Comparison of ENCODE assay signal across 18 cellular contexts in genomic region chr6:122622404-122622938, GRCh38. TPM values are rescaled to one million over a fixed set of nuclear protein-coding genes. Genes with fewer than 3 reads are reported as not detected.
DNase-seq lines count a peak whose midpoint lies in the region; ATAC-seq and TF ChIP-seq lines count a peak whose summit lies in the region.
"Had no signal": no experiment of that assay in that cellular context is flagged by ENCODE, and none has a peak within 500 bp of the region (broad histone marks: within the 10 kb centered on the region; RNA-seq: fewer than 3 reads in every experiment).

No MANE protein-coding gene starts in this region.

- H3K27ac Mint-ChIP-seq in chondrocyte (ENCODE audit: unreplicated experiment), result peak overlapping the region; percentile 5
- H3K27ac Mint-ChIP-seq: activated B cell treated with CpG ODN at 0.5 μM for 24 hours; activated T-helper 17 cell treated with anti-CD3 and anti-CD28 coated beads, Interleukin-2, amount 50 U/mL, for 72 hours; CD14-positive monocyte had no signal

- H3K4me2 ChIP-seq in smooth muscle cell, result no peak overlapping the region
- H3K4me2 ChIP-seq: A549 had no signal

- peaks cover 35% of the 10 kb centered on the region for H3K4me1 Mint-ChIP-seq in chondrocyte (ENCODE audit: low read depth)
- H3K4me1 Mint-ChIP-seq: activated B cell treated with CpG ODN at 0.5 μM for 24 hours; activated T-helper 17 cell treated with anti-CD3 and anti-CD28 coated beads, Interleukin-2, amount 50 U/mL, for 72 hours; CD14-positive monocyte had no signal

- H3K4me1 ChIP-seq in smooth muscle cell (ENCODE audit: low read depth), result peaks cover 4% of the 10 kb centered on the region
- H3K4me1 ChIP-seq: esophagus squamous epithelium, vagina had no signal

- H3F3A ChIP-seq in smooth muscle cell (ENCODE audit: low read depth), result peaks cover 8% of the 10 kb centered on the region

- H3K4me3 Mint-ChIP-seq in chondrocyte (ENCODE audit: unreplicated experiment), result no peak overlapping the region
- H3K4me3 Mint-ChIP-seq: activated B cell treated with CpG ODN at 0.5 μM for 24 hours; activated T-helper 17 cell treated with anti-CD3 and anti-CD28 coated beads, Interleukin-2, amount 50 U/mL, for 72 hours had no signal

- no peaks in the 10 kb centered on the region for H3K9me3 Mint-ChIP-seq in chondrocyte (ENCODE audit: low read depth)
- H3K9me3 Mint-ChIP-seq: activated B cell treated with CpG ODN at 0.5 μM for 24 hours; activated T-helper 17 cell treated with anti-CD3 and anti-CD28 coated beads, Interleukin-2, amount 50 U/mL, for 72 hours had no signal

- no peaks in the 10 kb centered on the region for H3K36me3 ChIP-seq in smooth muscle cell (ENCODE audit: low read depth)
- H3K36me3 ChIP-seq: esophagus squamous epithelium, vagina had no signal

- 84% methylated on average over 4 of the region's 4 CpGs for WGBS in smooth muscle cell (ENCODE audit: low lambda C conversion rate)

- H3K27me3 Mint-ChIP-seq in chondrocyte (ENCODE audit: low read depth), result no peaks in the 10 kb centered on the region

- DNase-seq in NCI-H82 (lab: John Stamatoyannopoulos, UW) (peak; percentile 77), NCI-H82 treated with DMSO at 0.1 percent for 48 hours (lab: John Stamatoyannopoulos, UW; ENCODE audit: unreplicated experiment) (no peak), NCI-H1930 (lab: John Stamatoyannopoulos, UW) (peak; percentile 6 to 11), chondrocyte (ENCODE audit: low spot score) (no peak), smooth muscle cell (lab: John Stamatoyannopoulos, UW; ENCODE audit: unreplicated experiment) (no peak), T-helper 1 cell (no peak), Right ventricle myocardium inferior (ENCODE audit: missing footprints) (no peak), NOMO-1 treated with dmso at 0.1 percent for 144 hours (lab: John Stamatoyannopoulos, UW; ENCODE audit: unreplicated experiment) (no peak)
- DNase-seq: activated B cell treated with CpG ODN at 0.5 μM for 24 hours; caudate nucleus; DND-41; effector CD4-positive, alpha-beta T cell; esophagus squamous epithelium; SHP77 treated with DMSO at 0.1 percent for 48 hours had no signal

- H2AFZ ChIP-seq in smooth muscle cell (ENCODE audit: low read depth), result no peak overlapping the region

- intact Hi-C loops in Right ventricle myocardium inferior (cut with DNase I), result no loop called here

- no peak for TF ChIP-seq CTCF in chondrocyte (IDR thresholded peaks at IDR 0.05)
- no peak for TF ChIP-seq CTCF in smooth muscle cell (IDR thresholded peaks at IDR 0.05; ENCODE audit: borderline replicate concordance, insufficient read depth, poor library complexity, severe bottlenecking)

- H3K27ac ChIP-seq in smooth muscle cell (ENCODE audit: low read depth), result peak overlapping the region; percentile 44
- H3K27ac ChIP-seq: A549, esophagus squamous epithelium, vagina had no signal

- no peaks in the 10 kb centered on the region for H3K27me3 ChIP-seq in smooth muscle cell (ENCODE audit: low read depth)
- H3K27me3 ChIP-seq: vagina had no signal

- H3K9ac ChIP-seq in smooth muscle cell (ENCODE audit: low read depth), result no peak overlapping the region

- ATAC-seq in Right ventricle myocardium inferior, result no peak
- ATAC-seq: A549; activated T-helper 17 cell treated with anti-CD3 and anti-CD28 coated beads, Interleukin-2, amount 50 U/mL, for 72 hours had no signal

- no peak overlapping the region for H3K4me3 ChIP-seq in smooth muscle cell
- H3K4me3 ChIP-seq: A549, esophagus squamous epithelium, vagina had no signal

- H4K20me1 ChIP-seq in smooth muscle cell (ENCODE audit: low read depth), result peaks cover 33% of the 10 kb centered on the region

- H3K36me3 Mint-ChIP-seq in chondrocyte (ENCODE audit: low read depth), result peaks cover 7% of the 10 kb centered on the region
- H3K36me3 Mint-ChIP-seq: CD14-positive monocyte had no signal

- H3K9me3 ChIP-seq in smooth muscle cell (replicated peaks; ENCODE audit: low read depth), result no peaks in the 10 kb centered on the region
- H3K9me3 ChIP-seq: A549, esophagus squamous epithelium, vagina had no signal

- H3K79me2 ChIP-seq in smooth muscle cell (ENCODE audit: low read depth), result peaks cover 32% of the 10 kb centered on the region

RNA-seq across cellular contexts. Expression of gene PKIB, which starts 12.3 kb away (rescaled TPM):
- total RNA-seq in chondrocyte (42.1 to 50.9 TPM (median 44.3 TPM) in 3 replicates), smooth muscle cell (82.6 and 89.1 TPM in 2 replicates), Right ventricle myocardium inferior (not detected)
- polyA plus RNA-seq in smooth muscle cell, result 58.2 and 65.6 TPM in 2 replicates

Comparison
In these comparisons a context has a peak if more than half of its experiments do, and no peak if none do; other contexts are left out.
1. DNase-seq: peak in NCI-H82 (single experiment) and NCI-H1930 (2 of 2); none in NCI-H82 treated with DMSO at 0.1 percent for 48 hours (single experiment), chondrocyte (single experiment), smooth muscle cell (single experiment), T-helper 1 cell (0 of 5), Right ventricle myocardium inferior (single experiment) and NOMO-1 treated with dmso at 0.1 percent for 144 hours (single experiment).
2. RNA of gene PKIB, which starts 12.3 kb away (total RNA-seq): 82.6 to 89.1 TPM in smooth muscle cell and 42.1 to 50.9 TPM in chondrocyte; not detected in Right ventricle myocardium inferior (single experiment); every median in the first group is over 10 times any median in the second.